In the genomic region with DNA sequence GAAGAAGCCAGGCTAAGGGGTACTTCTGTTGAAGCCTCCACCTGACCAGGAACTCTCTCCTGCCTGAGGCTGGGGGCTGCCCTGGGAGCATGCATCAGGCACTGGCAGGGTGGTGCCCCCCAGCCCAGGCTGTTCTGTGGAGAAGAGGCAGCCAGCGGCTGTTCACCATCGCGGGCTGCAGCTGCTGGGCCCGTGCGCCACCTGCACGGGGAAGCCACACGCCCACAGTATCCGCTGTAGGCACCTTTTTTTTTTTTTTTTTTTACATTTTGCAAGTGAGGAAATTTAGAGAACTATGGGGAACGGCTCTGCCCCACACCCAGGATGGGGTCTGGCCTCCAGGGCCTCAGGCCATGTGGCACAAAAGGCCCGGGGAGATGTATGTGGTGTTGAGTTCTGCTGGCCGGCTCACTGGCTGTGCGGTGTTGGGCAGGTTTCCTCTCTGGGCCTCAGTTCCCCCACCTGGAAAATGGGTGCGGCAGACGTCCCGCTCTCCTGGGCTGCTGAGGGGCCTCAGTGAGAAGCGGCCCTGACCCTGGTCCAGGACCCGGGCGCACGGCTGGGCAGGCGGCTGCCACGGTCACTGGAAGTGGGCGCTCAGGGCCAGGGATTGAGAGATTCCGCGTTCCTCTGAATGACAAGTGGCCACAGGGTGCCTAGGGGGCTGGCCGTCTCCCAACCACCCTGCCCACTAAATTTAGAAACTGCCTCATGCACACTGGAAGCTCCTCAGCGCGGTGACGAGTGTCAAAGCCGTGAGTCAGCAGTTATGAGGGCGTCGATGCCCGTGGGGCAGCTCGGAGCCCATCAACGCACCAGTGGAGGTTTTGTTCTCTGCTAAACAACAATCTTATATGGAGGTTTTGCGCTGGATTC, we compare ENCODE assay signal across 6 cellular contexts. TPM values are rescaled to one million over a fixed set of nuclear protein-coding genes. Genes with fewer than 3 reads are reported as not detected.
DNase-seq lines count a peak whose midpoint lies in the region; ATAC-seq lines count a peak whose summit lies in the region.

No MANE protein-coding gene starts in this region.

- H3K27ac Mint-ChIP-seq in activated T-cell treated with anti-CD3 and anti-CD28 coated beads, Interleukin-2, amount 50 U/mL, for 72 hours = no peak overlapping the region

- H3K36me3 Mint-ChIP-seq in activated T-cell treated with anti-CD3 and anti-CD28 coated beads, Interleukin-2, amount 50 U/mL, for 72 hours (ENCODE audit: insufficient read depth in 2 of 2) = no peaks in the 10 kb centered on the region

- no peak for DNase-seq in activated CD4-positive, CD25-positive, alpha-beta regulatory T cell treated with anti-CD3 and anti-CD28 coated beads, Interleukin-2, amount 50 U/mL, for 72 hours
- peak; percentile 48 to 49 for DNase-seq in activated T-cell treated with anti-CD3 and anti-CD28 coated beads, Interleukin-2, amount 50 U/mL, for 72 hours
- no peak for DNase-seq in NCI-H2227 (lab: John Stamatoyannopoulos, UW; ENCODE audit: unreplicated experiment)
- DNase-seq in NCI-H69 (lab: John Stamatoyannopoulos, UW) = no peak

- H3K27ac ChIP-seq in layer of hippocampus (ENCODE audit: low read depth, low read length) = peak overlapping the region; percentile 88

- H3K27me3 ChIP-seq in layer of hippocampus (ENCODE audit: control insufficient read depth, insufficient read depth, low read length) = no peaks in the 10 kb centered on the region

- peaks cover 27% of the 10 kb centered on the region for H3K4me1 Mint-ChIP-seq in activated T-cell treated with anti-CD3 and anti-CD28 coated beads, Interleukin-2, amount 50 U/mL, for 72 hours (ENCODE audit: low read depth)

- no peaks in the 10 kb centered on the region for H3K27me3 Mint-ChIP-seq in activated T-cell treated with anti-CD3 and anti-CD28 coated beads, Interleukin-2, amount 50 U/mL, for 72 hours (ENCODE audit: low read depth)

- no peaks in the 10 kb centered on the region for H3K9me3 Mint-ChIP-seq in activated T-cell treated with anti-CD3 and anti-CD28 coated beads, Interleukin-2, amount 50 U/mL, for 72 hours

- H3K4me3 Mint-ChIP-seq in activated T-cell treated with anti-CD3 and anti-CD28 coated beads, Interleukin-2, amount 50 U/mL, for 72 hours = peak overlapping the region; percentile 53 to 69

- ATAC-seq in activated CD4-positive, CD25-positive, alpha-beta regulatory T cell treated with anti-CD3 and anti-CD28 coated beads, Interleukin-2, amount 50 U/mL, for 24 hours = peak; percentile 83 to 85
- ATAC-seq in activated T-cell treated with anti-CD3 and anti-CD28 coated beads, Interleukin-2, amount 50 U/mL, for 72 hours (replicated peaks in 1 of 2) = peak; percentile 74 to 76

RNA-seq across cellular contexts. Expression of a gene that starts 8.8 kb away (rescaled TPM):
- 10 to 100 TPM; 57.0 to 63.9 TPM for total RNA-seq in activated T-cell treated with anti-CD3 and anti-CD28 coated beads, Interleukin-2, amount 50 U/mL, for 72 hours

RNA-seq across cellular contexts. Expression of a gene that starts 17.5 kb away (rescaled TPM):
- total RNA-seq in activated T-cell treated with anti-CD3 and anti-CD28 coated beads, Interleukin-2, amount 50 U/mL, for 72 hours = 10 to 100 TPM; 27.0 to 30.7 TPM

RNA-seq across cellular contexts. Expression of a gene that starts 43.0 kb away (rescaled TPM):
- total RNA-seq in activated T-cell treated with anti-CD3 and anti-CD28 coated beads, Interleukin-2, amount 50 U/mL, for 72 hours = under 1 TPM in 1 of 2 donors, not detected in 1; 0.10 TPM

RNA-seq across cellular contexts. Expression of a gene that starts 53.7 kb away (rescaled TPM):
- 1 to 10 TPM; 3.5 to 3.7 TPM for total RNA-seq in activated T-cell treated with anti-CD3 and anti-CD28 coated beads, Interleukin-2, amount 50 U/mL, for 72 hours

RNA-seq across cellular contexts. Expression of a gene that starts 56.8 kb away (rescaled TPM):
- 10 to 100 TPM; 49.7 to 53.6 TPM for total RNA-seq in activated T-cell treated with anti-CD3 and anti-CD28 coated beads, Interleukin-2, amount 50 U/mL, for 72 hours

Comparison
In these comparisons a context has a peak if more than half of its experiments do, and no peak if none do; other contexts are left out.
1. DNase-seq: peak in activated T-cell treated with anti-CD3 and anti-CD28 coated beads, Interleukin-2, amount 50 U/mL, for 72 hours (2 of 2); none in activated CD4-positive, CD25-positive, alpha-beta regulatory T cell treated with anti-CD3 and anti-CD28 coated beads, Interleukin-2, amount 50 U/mL, for 72 hours (single experiment), NCI-H2227 (single experiment) and NCI-H69 (single experiment).